In the genomic region with DNA sequence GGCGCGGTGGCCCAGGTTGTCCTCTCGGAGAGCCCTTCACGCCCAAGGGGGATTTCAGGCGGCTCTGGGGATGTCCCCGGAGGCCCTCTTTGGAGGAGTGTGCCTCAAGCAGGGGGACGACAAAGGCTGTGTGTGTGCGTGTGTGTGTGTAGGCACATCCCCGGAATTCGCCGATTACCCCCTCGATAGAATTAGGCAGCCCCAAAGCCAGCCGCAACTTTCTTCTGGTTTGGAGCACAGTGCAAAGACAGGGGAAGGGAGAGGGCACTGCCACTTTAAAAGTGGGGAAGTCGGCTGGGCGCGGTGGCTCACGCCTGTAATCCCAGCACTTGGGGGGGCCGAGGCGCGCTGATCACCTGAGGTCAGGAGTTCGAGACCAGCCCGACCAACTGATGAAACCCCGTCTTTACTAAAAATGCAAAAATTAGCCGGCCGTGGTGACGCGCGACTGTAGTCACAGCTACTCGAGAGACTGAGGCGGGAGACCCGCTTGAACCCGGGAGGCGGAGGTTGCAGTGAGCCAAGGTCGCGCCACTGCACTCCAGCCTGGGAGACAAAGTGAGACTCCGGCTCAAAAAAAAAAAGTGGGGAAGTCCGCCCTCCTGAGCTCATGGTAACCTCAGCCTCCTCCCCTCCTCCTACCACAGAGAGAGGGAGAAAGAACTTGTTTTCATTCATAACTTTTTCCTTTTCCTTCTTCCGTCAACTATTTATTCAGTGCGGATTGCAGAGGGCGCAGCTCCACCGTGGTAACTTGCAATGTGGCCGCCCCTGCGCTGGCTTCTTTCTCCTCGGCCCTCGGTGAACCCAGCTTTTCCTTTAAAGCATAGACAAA, we compare ENCODE assay signal across 8 cellular contexts. TPM values are rescaled to one million over a fixed set of nuclear protein-coding genes. Genes with fewer than 3 reads are reported as not detected.
DNase-seq lines count a peak whose midpoint lies in the region; ATAC-seq and TF ChIP-seq lines count a peak whose summit lies in the region.

No MANE protein-coding gene starts in this region.

- intact Hi-C loops in upper lobe of right lung (cut with DNase I), result loop anchor here (10.0 kb wide), 1 partner anchor 716 kb away; no protein-coding TSS in a partner anchor

- peak; percentile 23 for ATAC-seq in HG03108 (IDR thresholded peaks at IDR 0.05; ENCODE audit: unreplicated experiment)
- ATAC-seq in upper lobe of right lung, result peak; percentile 56

- TF ChIP-seq CTCF in foreskin fibroblast (IDR thresholded peaks at IDR 0.05; ENCODE audit: low read depth, low read length) (peak; percentile 26), upper lobe of right lung (IDR thresholded peaks at IDR 0.05) (peak; percentile 20)

- H3K27me3 ChIP-seq in upper lobe of right lung, result no peaks in the 10 kb centered on the region

- peaks cover 25% of the 10 kb centered on the region for H3K36me3 ChIP-seq in upper lobe of right lung

- H3K27ac ChIP-seq in upper lobe of right lung, result peak overlapping the region; percentile 94

- peak; percentile 19 for TF ChIP-seq POLR2A in GM18526 (IDR thresholded peaks at IDR 0.05; ENCODE audit: extremely low read depth, insufficient read length)

- no peaks in the 10 kb centered on the region for H3K9me3 ChIP-seq in upper lobe of right lung

- no peaks in the 10 kb centered on the region for H3K4me1 ChIP-seq in upper lobe of right lung

- H3K4me3 ChIP-seq in foreskin fibroblast (ENCODE audit: low read depth in 1 of 2, low read length in 2 of 2) (peak overlapping the region; percentile 57 to 85), upper lobe of right lung (peak overlapping the region; percentile 73)

- DNase-seq in AG08395 (ENCODE audit: low spot score) (peak; percentile 33), RKO (ENCODE audit: low spot score) (peak; percentile 77), foreskin fibroblast (peak; percentile 62 to 81), nucleus accumbens (lab: John Stamatoyannopoulos, UW) (peak in 42 of 56 donors; percentile 13 to 70 (median 40)), upper lobe of right lung (peak; percentile 87)
- peak; percentile 57 for DNase-seq in activated naive CD4-positive, alpha-beta T cell treated with Interleukin-2 at 50 U/mL for 16 hours

RNA-seq across cellular contexts. Expression of a gene that starts 2.4 kb away (rescaled TPM):
- 134 TPM for total RNA-seq in upper lobe of right lung

Comparison
In these comparisons a context has a peak if more than half of its experiments do, and no peak if none do; other contexts are left out.
1. Peak in every context shown above with its lines: DNase-seq, ATAC-seq, H3K4me3 ChIP-seq and H3K27ac ChIP-seq.
2. DNase-seq: peak in every context shown above with its lines; median percentile 87 in upper lobe of right lung; 77 in RKO; 72 in foreskin fibroblast; 57 in activated naive CD4-positive, alpha-beta T cell treated with Interleukin-2 at 50 U/mL for 16 hours; 40 in nucleus accumbens; 33 in AG08395.